8 cellular contexts compared by ENCODE assay signal in genomic region chr12:9798008-9798619, GRCh38. TPM values are rescaled to one million over a fixed set of nuclear protein-coding genes. Genes with fewer than 3 reads are reported as not detected.
DNase-seq lines count a peak whose midpoint lies in the region; ATAC-seq and TF ChIP-seq lines count a peak whose summit lies in the region.

No MANE protein-coding gene starts in this region.

- H3K9me3 Mint-ChIP-seq in CD4-positive, alpha-beta T cell, result no peaks in the 10 kb centered on the region

- peak; percentile 91 for TF ChIP-seq CTCF in CD4-positive, alpha-beta T cell (IDR thresholded peaks at IDR 0.05)

- CTCF ChIA-PET in CD4-positive, alpha-beta T cell (lab: Charles Lee), result interaction anchor here (0.7 to 10.4 kb wide), 12 partner anchors 10 to 151 kb away, joined by 3 to 185 read pairs (median 8); partner anchors contain the start of genes CD69 and CLEC2B

- DNase-seq in CD4-positive, alpha-beta T cell, result peak; percentile 40 to 69 (median 52)
- DNase-seq in RPMI7951 (ENCODE audit: low read depth), result peak; percentile 9
- DNase-seq in activated effector memory CD4-positive, alpha-beta T cell treated with Interleukin-2 at 50 U/mL for 16 hours, result peak; percentile 45
- peak; percentile 85 for DNase-seq in iPS DF 19.7 (ENCODE audit: low read depth, low spot score)
- DNase-seq in stimulated activated CD4-positive, alpha-beta T cell treated with anti-CD3 and anti-CD28 coated beads, Interleukin-4, amount 100 ng/mL, for 4 hours, result peak; percentile 23 to 76
- DNase-seq in NCI-H2227 treated with DMSO at 0.1 percent for 48 hours (lab: John Stamatoyannopoulos, UW), result no peak

- no peak overlapping the region for H3K27ac ChIP-seq in CD4-positive, alpha-beta T cell (ENCODE audit: low read depth, low read length)

- ATAC-seq in CD4-positive, alpha-beta T cell (ENCODE audit: poor library complexity), result peak; percentile 95
- ATAC-seq in GM19397 (IDR thresholded peaks at IDR 0.05; ENCODE audit: unreplicated experiment) (peak; percentile 88), HG03439 (IDR thresholded peaks at IDR 0.05; ENCODE audit: unreplicated experiment) (peak; percentile 96)

- H3K36me3 Mint-ChIP-seq in CD4-positive, alpha-beta T cell (ENCODE audit: low read depth), result no peaks in the 10 kb centered on the region

- H3K4me1 Mint-ChIP-seq in CD4-positive, alpha-beta T cell (ENCODE audit: low read depth), result peaks cover 50% of the 10 kb centered on the region

- peak overlapping the region; percentile 52 for H3K4me3 Mint-ChIP-seq in CD4-positive, alpha-beta T cell

- peak overlapping the region; percentile 5 for H3K27ac Mint-ChIP-seq in CD4-positive, alpha-beta T cell

- intact Hi-C loops in CD4-positive, alpha-beta T cell (cut with DNase I, micrococcal nuclease), result loop anchor here (1.0 to 2.0 kb wide), 4 partner anchors 37 to 164 kb away; partner anchors contain the start of gene CD69 (in 1 of the 2)

- POLR2A ChIA-PET in CD4-positive, alpha-beta T cell (lab: Charles Lee), result interaction anchor here (0.6 to 7.3 kb wide), 12 partner anchors 16 to 151 kb away, joined by 3 to 253 read pairs (median 6); partner anchors contain the start of genes CD69, CLEC2B and CLEC2D

- no peaks in the 10 kb centered on the region for H3K27me3 ChIP-seq in CD4-positive, alpha-beta T cell (ENCODE audit: control insufficient read depth, insufficient read depth, low read length)

- H3K27me3 Mint-ChIP-seq in CD4-positive, alpha-beta T cell, result no peaks in the 10 kb centered on the region

- H3K9me3 ChIP-seq in CD4-positive, alpha-beta T cell (ENCODE audit: control insufficient read depth, low read length), result no peaks in the 10 kb centered on the region

RNA-seq across cellular contexts. Expression of gene KLRF1, which starts 29.2 kb away (rescaled TPM):
- under 1 TPM in 1 of 2 experiments, not detected in 1; 0.44 TPM for total RNA-seq in CD4-positive, alpha-beta T cell
- total RNA-seq in RPMI7951 (2014; rRNA removed; shearing (Covaris generic)), result not detected in 2 replicates

RNA-seq across cellular contexts. Expression of gene CD69, which starts 37.4 kb away (rescaled TPM):
- total RNA-seq in CD4-positive, alpha-beta T cell, result 100 to 1,000 TPM; 631 to 659 TPM
- total RNA-seq in RPMI7951 (2014; rRNA removed; shearing (Covaris generic)), result not detected in 2 replicates

Comparison
In these comparisons a context has a peak if more than half of its experiments do, and no peak if none do; other contexts are left out.
1. RNA of gene CD69, which starts 37.4 kb away (total RNA-seq): 631 to 659 TPM in CD4-positive, alpha-beta T cell; not detected in RPMI7951; every median in the first group is over 100 times any median in the second.
2. Peak in every context shown above with its lines, with median percentiles within 50 percentile points of each other: ATAC-seq.